In genomic region chr9:131395027-131395744, GRCh38 we compare ENCODE assay signal across 9 cellular contexts. TPM values are rescaled to one million over a fixed set of nuclear protein-coding genes. Genes with fewer than 3 reads are reported as not detected.
DNase-seq lines count a peak whose midpoint lies in the region; ATAC-seq, FAIRE-seq and TF ChIP-seq lines count a peak whose summit lies in the region.
"Had no signal": no experiment of that assay in that cellular context is flagged by ENCODE, and none has a peak within 500 bp of the region (broad histone marks: within the 10 kb centered on the region; RNA-seq: fewer than 3 reads in every experiment).

No MANE protein-coding gene starts in this region.

- H3K36me3 Mint-ChIP-seq in endodermal cell (ENCODE audit: low read depth): peaks cover 13% of the 10 kb centered on the region
- H3K36me3 Mint-ChIP-seq in natural killer cell: no peaks in the 10 kb centered on the region

- peak overlapping the region; percentile 91 for H3K4me3 ChIP-seq in NB4 (ENCODE audit: low read depth, low read length)
- peak overlapping the region; percentile 93 for H3K4me3 ChIP-seq in endodermal cell (ENCODE audit: low read length)

- 1% methylated on average over 9 to 12 of the region's 12 CpGs for WGBS in endodermal cell (ENCODE audit: insufficient coverage in 1 of 2, insufficient read length in 1 of 2), 2 experiments

- H3K4me1 Mint-ChIP-seq in endodermal cell: peaks cover 43% of the 10 kb centered on the region
- H3K4me1 Mint-ChIP-seq in natural killer cell: peaks cover 49 to 58% of the 10 kb centered on the region in 2 donors

- peak; percentile 59 to 62 (median 60) for ATAC-seq in natural killer cell
- ATAC-seq in GM19452 (IDR thresholded peaks at IDR 0.05; ENCODE audit: unreplicated experiment): no peak

- H3K27ac Mint-ChIP-seq in endodermal cell: peak overlapping the region; percentile 87
- peak overlapping the region; percentile 92 to 93 for H3K27ac Mint-ChIP-seq in natural killer cell

- TF ChIP-seq CTCF in NB4 (IDR thresholded peaks at IDR 0.05; ENCODE audit: low read depth, low read length): no peak
- TF ChIP-seq CTCF in endodermal cell (conservative IDR thresholded peaks at IDR 0.05): no peak
- TF ChIP-seq CTCF in natural killer cell (IDR thresholded peaks at IDR 0.05): no peak

- H3K9me3 ChIP-seq in endodermal cell (ENCODE audit: control insufficient read depth, low read length): no peaks in the 10 kb centered on the region

- H3K27me3 Mint-ChIP-seq in endodermal cell (ENCODE audit: insufficient read depth) (no peaks in the 10 kb centered on the region), natural killer cell (ENCODE audit: low read depth in 2 of 2) (no peaks in the 10 kb centered on the region)

- peak; percentile 83 for FAIRE-seq in GM12891 (lab: Jason Lieb, UNC)
- FAIRE-seq: endometrium had no signal

- peaks cover 12% of the 10 kb centered on the region for H3K36me3 ChIP-seq in endodermal cell (ENCODE audit: control insufficient read depth, insufficient read depth, low read length)

- H3K27me3 ChIP-seq in endodermal cell (ENCODE audit: control insufficient read depth, insufficient read depth, low read length, poor library complexity, severe bottlenecking): no peaks in the 10 kb centered on the region

- H3K4me3 Mint-ChIP-seq in endodermal cell (peak overlapping the region; percentile 96), natural killer cell (peak overlapping the region; percentile 92)

- peak overlapping the region; percentile 93 for H3K27ac ChIP-seq in endodermal cell (ENCODE audit: low read depth, low read length)
- peak overlapping the region; percentile 75 for H3K27ac ChIP-seq in temporal lobe (ENCODE audit: low read depth, low read length)

- DNase-seq in GM12891 (ENCODE audit: insufficient read length, low spot score) (peak; percentile 53), NB4 (ENCODE audit: low read depth) (peak; percentile 54), endodermal cell (peak; percentile 82), natural killer cell (peak; percentile 56), T1000 (lab: John Stamatoyannopoulos, UW) (no peak)
- DNase-seq in activated CD8-positive, alpha-beta memory T cell treated with anti-CD3 and anti-CD28 coated beads for 4 hours (ENCODE audit: low read depth in 2 of 2): peak; percentile 51 to 58

- peaks cover 12% of the 10 kb centered on the region for H3K4me1 ChIP-seq in endodermal cell (ENCODE audit: control insufficient read depth, insufficient read depth, low read length)

- peak overlapping the region; percentile 99 for H3K9ac ChIP-seq in endodermal cell (ENCODE audit: extremely low read depth, low read length, poor library complexity, severe bottlenecking)

- intact Hi-C loops in natural killer cell (cut with micrococcal nuclease): loop anchor here (1.0 to 5.0 kb wide), 2 partner anchors 12 to 143 kb away; no protein-coding TSS in a partner anchor

- TF ChIP-seq POLR2A in GM12891 (IDR thresholded peaks at IDR 0.05; ENCODE audit: low read depth, low read length) (peak; percentile 58), NB4 (IDR thresholded peaks at IDR 0.05; ENCODE audit: extremely low read depth, insufficient read length) (no peak)

- H3K9me3 Mint-ChIP-seq in endodermal cell: no peaks in the 10 kb centered on the region
- no peaks in the 10 kb centered on the region for H3K9me3 Mint-ChIP-seq in natural killer cell

TF ChIP-seq in GM12891, 5 proteins besides CTCF, POLR2A, EP300 and RAD21:
- TF ChIP-seq TAF1 (IDR thresholded peaks at IDR 0.05; ENCODE audit: low read depth, low read length) (no peak), POU2F2 (IDR thresholded peaks at IDR 0.05; ENCODE audit: low read depth, low read length) (peak; percentile 85; the same call in 1 of the 2 replicates), SPI1 (IDR thresholded peaks at IDR 0.05; ENCODE audit: low read depth, low read length) (peak; percentile 20; the same call in 1 of the 2 replicates), PAX5 (IDR thresholded peaks at IDR 0.05; ENCODE audit: insufficient read depth, low read length, severe bottlenecking) (no peak), POLR2AphosphoS5 (IDR thresholded peaks at IDR 0.05; ENCODE audit: low read depth, low read length) (0 out of 2 replicates have a peak, but pooled peaks have one; percentile 9)
TF ChIP-seq in GM12891: peak in this region for 3.

RNA-seq across cellular contexts. Expression of gene PRRC2B, which starts 1.3 kb away (rescaled TPM):
- 42.1 TPM for polyA plus RNA-seq in GM12891 (2012; ENCODE audit: low read depth, missing spikeins)
- total RNA-seq in endodermal cell: 100 to 1,000 TPM; 309 to 334 TPM
- polyA plus RNA-seq in endodermal cell (2013, experiment 1 of 2): 182 TPM
- 205 TPM for polyA plus RNA-seq in endodermal cell (2013, experiment 2 of 2)
- 100 to 1,000 TPM; 249 to 275 (median 274) TPM for total RNA-seq in natural killer cell
- 259 TPM for total RNA-seq in temporal lobe
